8 cellular contexts compared by ENCODE assay signal in the genomic region with DNA sequence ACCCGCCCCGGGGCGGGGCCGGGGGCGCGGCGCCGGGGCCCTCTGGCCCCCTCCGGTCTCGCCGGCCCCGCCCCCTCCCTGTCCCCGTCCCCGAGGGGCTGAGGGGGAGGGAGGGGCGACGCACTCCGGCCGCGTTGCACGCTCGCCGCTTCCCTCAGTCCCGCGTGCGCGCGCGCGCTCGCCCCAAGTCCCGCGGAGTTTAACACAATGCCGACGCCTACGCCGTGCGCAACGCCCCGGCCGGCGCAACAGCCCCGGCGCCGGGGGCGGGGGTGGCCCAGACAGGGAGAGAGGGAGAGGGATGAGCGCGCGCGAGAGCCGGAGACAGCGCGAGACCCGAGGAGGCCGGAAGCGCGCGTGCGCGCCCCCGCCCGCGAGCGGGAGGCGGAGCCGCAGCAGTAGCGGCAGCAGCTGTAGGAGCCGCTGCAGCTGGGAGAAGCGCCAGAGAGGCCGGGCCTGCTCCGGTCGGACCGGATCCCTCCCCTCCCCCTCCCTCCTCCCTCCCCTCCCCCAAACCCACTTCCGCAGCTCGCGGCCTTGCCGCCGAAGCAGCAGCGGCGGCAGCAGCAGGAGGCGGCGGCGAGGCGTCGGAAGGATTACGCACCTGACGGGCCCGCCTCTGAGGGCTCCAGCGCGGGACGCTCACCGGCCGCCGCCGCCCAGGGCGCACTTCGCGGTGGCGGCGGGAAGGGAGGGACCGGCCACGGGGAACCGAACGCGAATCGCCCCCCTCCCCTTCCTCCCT. TPM values are rescaled to one million over a fixed set of nuclear protein-coding genes. Genes with fewer than 3 reads are reported as not detected.
DNase-seq lines count a peak whose midpoint lies in the region; ATAC-seq and TF ChIP-seq lines count a peak whose summit lies in the region.

No MANE protein-coding gene starts in this region.

- intact Hi-C loops in IMR-90 (cut with micrococcal nuclease) (loop anchor here (5.0 kb wide), 2 partner anchors 498 to 707 kb away; no protein-coding TSS in a partner anchor), OCI-LY7 (cut with micrococcal nuclease; ENCODE audit: unreplicated experiment) (loop anchor here (1.0 to 5.0 kb wide), 3 partner anchors 62 to 1592 kb away; a partner anchor contains a TSS)

- TF ChIP-seq CTCF in IMR-90 (conservative IDR thresholded peaks at IDR 0.05; ENCODE audit: low read depth, low read length): 0 out of 2 replicates have a peak, but pooled peaks have one; percentile 11
- no peak for TF ChIP-seq CTCF in OCI-LY7 (conservative IDR thresholded peaks at IDR 0.05; ENCODE audit: low read length)
- no peak for TF ChIP-seq CTCF in epithelial cell of proximal tubule (conservative IDR thresholded peaks at IDR 0.05; ENCODE audit: low read depth, low read length)

- H4K20me1 ChIP-seq in IMR-90 (ENCODE audit: insufficient read depth, low read length): peaks cover 39% of the 10 kb centered on the region
- peaks cover 30% of the 10 kb centered on the region for H4K20me1 ChIP-seq in OCI-LY7 (ENCODE audit: insufficient read depth, low read length)

- ATAC-seq in GM21529 (IDR thresholded peaks at IDR 0.05; ENCODE audit: unreplicated experiment) (peak; percentile 77), IMR-90 (ENCODE audit: low read depth) (peak; percentile 87)

- peak overlapping the region; percentile 96 for H2BK5ac ChIP-seq in IMR-90 (ENCODE audit: low read depth, low read length, poor library complexity, severe bottlenecking)

- DNase-seq in DMS 273 (lab: John Stamatoyannopoulos, UW; ENCODE audit: unreplicated experiment) (peak; percentile 100), IMR-90 (peak; percentile 98), OCI-LY7 (ENCODE audit: low spot score) (peak; percentile 99), activated T-cell treated with anti-CD3 and anti-CD28 coated beads for 48 hours (ENCODE audit: low read depth) (peak; percentile 99), epithelial cell of proximal tubule (ENCODE audit: low read depth) (peak; percentile 56), mucosa of gallbladder (ENCODE audit: low spot score) (peak; percentile 98)
- peak; percentile 99 for DNase-seq in stimulated activated CD8-positive, alpha-beta memory T cell treated with anti-CD3 and anti-CD28 coated beads, Interleukin-4, amount 100 ng/mL, for 24 hours (ENCODE audit: low read depth)

- no peak overlapping the region for H2BK20ac ChIP-seq in IMR-90 (ENCODE audit: low read depth, low read length)

- peaks cover 81% of the 10 kb centered on the region for H3K79me2 ChIP-seq in OCI-LY7 (ENCODE audit: insufficient read depth, low read depth, low read length)

- no peaks in the 10 kb centered on the region for H3K9me3 ChIP-seq in IMR-90 (ENCODE audit: control insufficient read depth, insufficient read depth, low read length)
- H3K9me3 ChIP-seq in OCI-LY7 (ENCODE audit: low read length): no peaks in the 10 kb centered on the region

- TF ChIP-seq POLR2A in IMR-90 (IDR thresholded peaks at IDR 0.05; ENCODE audit: low read depth, low read length): no peak

- H2AFZ ChIP-seq in IMR-90 (replicated peaks; ENCODE audit: low read length, poor library complexity) (peak overlapping the region; percentile 94), OCI-LY7 (ENCODE audit: low read length) (no peak overlapping the region)

- H3K9me1 ChIP-seq in IMR-90 (ENCODE audit: insufficient read depth, low read length): 0 out of 2 replicates have a peak, but pooled peaks cover 14% of the 10 kb centered on the region

- dilution Hi-C loops in IMR-90 (cut with HindIII; ENCODE audit: low sequenced_read_pairs, unreplicated experiment): no loop called here

- H3K79me1 ChIP-seq in IMR-90 (ENCODE audit: low read depth in 1 of 2, low read length in 2 of 2): peaks cover 14 to 50% of the 10 kb centered on the region in 2 experiments

- no peak overlapping the region for H2BK120ac ChIP-seq in IMR-90 (ENCODE audit: low read depth, low read length)

- CTCF ChIA-PET in IMR-90 (lab: Yijun Ruan, JAX): no interaction called here
- CTCF ChIA-PET in OCI-LY7 (lab: Charles Lee; ENCODE audit: unreplicated experiment): no interaction called here

- H3K4me1 ChIP-seq in IMR-90 (ENCODE audit: control insufficient read depth, insufficient read depth, low read length): peaks cover 7% of the 10 kb centered on the region
- peaks cover 55% of the 10 kb centered on the region for H3K4me1 ChIP-seq in OCI-LY7 (ENCODE audit: insufficient read depth, low read length, poor library complexity, severe bottlenecking)

- no peaks in the 10 kb centered on the region for H3K27me3 ChIP-seq in IMR-90 (ENCODE audit: control insufficient read depth, insufficient read depth, low read length)

- no peak for TF ChIP-seq RAD21 in IMR-90 (IDR thresholded peaks at IDR 0.05; ENCODE audit: low read length)

- no TSS peak for BruUV-seq in IMR-90 (replicated peaks; lab: Mats Ljungman, UMichigan)
- BruUV-seq in OCI-LY7 (replicated peaks; lab: Mats Ljungman, UMichigan): no TSS peak

- peak overlapping the region; percentile 70; the same call in 1 of the 2 replicates for H4K5ac ChIP-seq in IMR-90 (ENCODE audit: low read depth, low read length)

- peak overlapping the region in 1 of 2 experiments; percentile 75; a peak in 1 of 4 replicates for H4K8ac ChIP-seq in IMR-90 (ENCODE audit: low read depth in 2 of 2, low read length in 2 of 2)

- H3K4me3 ChIP-seq in IMR-90 (ENCODE audit: insufficient read depth, low read depth, low read length) (peak overlapping the region; percentile 88), OCI-LY7 (ENCODE audit: low read depth, low read length, poor library complexity, severe bottlenecking) (peak overlapping the region; percentile 99), epithelial cell of proximal tubule (ENCODE audit: low read depth, low read length) (peak overlapping the region; percentile 87)

- in situ Hi-C loops in IMR-90 (cut with MboI; ENCODE audit: low sequenced_read_pairs): no loop called here

- H3K18ac ChIP-seq in IMR-90 (ENCODE audit: low read depth, low read length): peak overlapping the region; percentile 43; the same call in 1 of the 2 replicates

- H3K14ac ChIP-seq in IMR-90 (replicated peaks; ENCODE audit: low read depth, low read length): no peak overlapping the region

- H3K23ac ChIP-seq in IMR-90 (ENCODE audit: low read depth, low read length): no peak overlapping the region; the same call in 1 of the 2 replicates

- H2AK5ac ChIP-seq in IMR-90 (ENCODE audit: low read depth, low read length): peak overlapping the region; percentile 33; the same call in 1 of the 2 replicates

- peak overlapping the region; percentile 67; the same call in 1 of the 2 replicates for H4K91ac ChIP-seq in IMR-90 (ENCODE audit: insufficient read depth, low read depth, low read length)

- H3K4ac ChIP-seq in IMR-90 (ENCODE audit: low read depth, low read length): peak overlapping the region; percentile 65

- H3K4me2 ChIP-seq in IMR-90 (ENCODE audit: low read depth, low read length) (no peak overlapping the region), OCI-LY7 (ENCODE audit: low read length) (peak overlapping the region; percentile 16; the same call in 1 of the 2 replicates)

- no CpG with 5 or more reads among the region's 105 CpGs for WGBS in IMR-90 (ENCODE audit: extremely low coverage in 2 of 2, insufficient read length in 1 of 2), 2 experiments

- peak overlapping the region; percentile 89 for H2AK9ac ChIP-seq in IMR-90 (replicated peaks; ENCODE audit: low read depth, low read length, poor library complexity)

- H3K27ac ChIP-seq in IMR-90 (ENCODE audit: insufficient read depth, low read length) (peak overlapping the region; percentile 98), OCI-LY7 (ENCODE audit: low read depth, low read length, poor library complexity, severe bottlenecking) (peak overlapping the region; percentile 97)

- H3K9me2 ChIP-seq in OCI-LY7 (ENCODE audit: insufficient read depth, low read length): no peaks in the 10 kb centered on the region

- H3K56ac ChIP-seq in IMR-90 (ENCODE audit: extremely low read depth, insufficient read depth, low read length): no peak overlapping the region; the same call in 1 of the 2 replicates

- H3K36me3 ChIP-seq in IMR-90 (ENCODE audit: control insufficient read depth, insufficient read depth, low read length): peaks cover under 1% of the 10 kb centered on the region; the same call in 1 of the 2 replicates
- H3K36me3 ChIP-seq in OCI-LY7 (ENCODE audit: insufficient read depth, low read length): peaks cover 55% of the 10 kb centered on the region

- H3K9ac ChIP-seq in IMR-90 (ENCODE audit: low read depth, low read length): peak overlapping the region; percentile 86

- POLR2A ChIA-PET in IMR-90 (lab: Charles Lee; ENCODE audit: unreplicated experiment): interaction anchor here (0.5 to 0.7 kb wide), 3 partner anchors 15 to 99 kb away, joined by 3 read pairs; no protein-coding TSS in a partner anchor
- POLR2A ChIA-PET in OCI-LY7 (lab: Charles Lee): interaction anchor here (0.5 to 1.7 kb wide), 3 partner anchors 27 to 61 kb away, joined by 3 to 6 read pairs (median 4); a partner anchor contains a TSS

- no peak overlapping the region for H2BK15ac ChIP-seq in IMR-90 (ENCODE audit: low read depth, low read length)

TF ChIP-seq in IMR-90, 13 proteins besides CTCF, POLR2A, EP300 and RAD21:
- TF ChIP-seq MAZ (IDR thresholded peaks at IDR 0.05; ENCODE audit: borderline replicate concordance, low read depth, low read length) (peak; percentile 99), BHLHE40 (IDR thresholded peaks at IDR 0.05; ENCODE audit: low read depth, low read length) (peak; percentile 38), CEBPB (IDR thresholded peaks at IDR 0.05; ENCODE audit: low read depth, low read length) (peak; percentile 50; the same call in 1 of the 2 replicates), RCOR1 (IDR thresholded peaks at IDR 0.05; ENCODE audit: insufficient replicate concordance, low read length) (peak; percentile 7)
- TF ChIP-seq, protein P1, sequence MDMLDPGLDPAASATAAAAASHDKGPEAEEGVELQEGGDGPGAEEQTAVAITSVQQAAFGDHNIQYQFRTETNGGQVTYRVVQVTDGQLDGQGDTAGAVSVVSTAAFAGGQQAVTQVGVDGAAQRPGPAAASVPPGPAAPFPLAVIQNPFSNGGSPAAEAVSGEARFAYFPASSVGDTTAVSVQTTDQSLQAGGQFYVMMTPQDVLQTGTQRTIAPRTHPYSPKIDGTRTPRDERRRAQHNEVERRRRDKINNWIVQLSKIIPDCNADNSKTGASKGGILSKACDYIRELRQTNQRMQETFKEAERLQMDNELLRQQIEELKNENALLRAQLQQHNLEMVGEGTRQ (IDR thresholded peaks at IDR 0.05; ENCODE audit: low read depth, low read length): no peak
TF ChIP-seq in IMR-90: peak in this region for 4.

RNA-seq across cellular contexts. Expression of a gene that starts 0.9 kb away (rescaled TPM):
- total RNA-seq in IMR-90 (2012; rRNA removed) (11.7 and 11.8 TPM in 2 replicates), OCI-LY7 (2022) (17.0 and 18.4 TPM in 2 replicates), epithelial cell of proximal tubule (8.9 and 18.6 TPM in 2 replicates), mucosa of gallbladder (9.1 TPM)
- 17.7 and 17.8 TPM in 2 replicates for polyA plus RNA-seq in IMR-90 (2012; rRNA removed)
- 4.3 and 9.6 TPM in 2 replicates for polyA plus RNA-seq in IMR-90 (2012; cell fraction: cytosol; rRNA removed)
- polyA plus RNA-seq in IMR-90 (2012; cell fraction: nucleus; rRNA removed; ENCODE audit: low replicate concordance): 5.6 and 10.9 TPM in 2 replicates
- total RNA-seq in OCI-LY7 (2014; rRNA removed; shearing (Covaris generic)): 16.4 and 17.0 TPM in 2 replicates

Comparison
In these comparisons a context has a peak if more than half of its experiments do, and no peak if none do; other contexts are left out.
1. Peak in every context shown above with its lines: DNase-seq, ATAC-seq, H3K4me3 ChIP-seq and H3K27ac ChIP-seq.